In genomic region chr11:65095427-65095826, GRCh38 we compare ENCODE assay signal across 9 cellular contexts. TPM values are rescaled to one million over a fixed set of nuclear protein-coding genes. Genes with fewer than 3 reads are reported as not detected.
DNase-seq lines count a peak whose midpoint lies in the region; ATAC-seq, FAIRE-seq and TF ChIP-seq lines count a peak whose summit lies in the region.
"Had no signal": no experiment of that assay in that cellular context is flagged by ENCODE, and none has a peak within 500 bp of the region (broad histone marks: within the 10 kb centered on the region; RNA-seq: fewer than 3 reads in every experiment).

No MANE protein-coding gene starts in this region.

- H3K27me3 ChIP-seq in keratinocyte (ENCODE audit: control insufficient read depth, extremely low read depth, insufficient read depth, low read length) (no peaks in the 10 kb centered on the region), subcutaneous abdominal adipose tissue (ENCODE audit: control insufficient read depth in 5 of 5, insufficient read depth in 4 of 5, low read length in 5 of 5) (no peaks in the 10 kb centered on the region)

- H3K9me3 Mint-ChIP-seq in T-helper 1 cell treated with Interleukin-12 subunit alpha and Interleukin-12 subunit beta and Interleukin-4 antibody, amounts not matched to agents 30 μg/mL and 1 μg/mL, for 36 hours = no peaks in the 10 kb centered on the region
- H3K9me3 Mint-ChIP-seq in activated naive CD8-positive, alpha-beta T cell treated with anti-CD3 and anti-CD28 coated beads, Interleukin-2, amount 10 ng/mL, durations not matched to agents 7 days and 5 days = no peaks in the 10 kb centered on the region

- peak overlapping the region; percentile 8 for H3K27ac ChIP-seq in keratinocyte (ENCODE audit: control insufficient read depth, insufficient read depth, low read length)
- peak overlapping the region; percentile 80 for H3K27ac ChIP-seq in subcutaneous abdominal adipose tissue (ENCODE audit: low read depth, low read length)

- no peaks in the 10 kb centered on the region for H3K27me3 Mint-ChIP-seq in T-helper 1 cell treated with Interleukin-12 subunit alpha and Interleukin-12 subunit beta and Interleukin-4 antibody, amounts not matched to agents 30 μg/mL and 1 μg/mL, for 36 hours (ENCODE audit: low read depth)
- no peaks in the 10 kb centered on the region for H3K27me3 Mint-ChIP-seq in activated naive CD8-positive, alpha-beta T cell treated with anti-CD3 and anti-CD28 coated beads, Interleukin-2, amount 10 ng/mL, durations not matched to agents 7 days and 5 days

- DNase-seq in T-helper 1 cell (no peak), keratinocyte (ENCODE audit: low read depth, low spot score) (no peak), dedifferentiated amniotic fluid mesenchymal stem cell (ENCODE audit: extremely low spot score) (no peak)
- no peak for DNase-seq in activated naive CD8-positive, alpha-beta T cell treated with anti-CD3 and anti-CD28 coated beads, Interleukin-2, amount 10 ng/mL, durations not matched to agents 7 days and 5 days
- DNase-seq in effector CD8-positive, alpha-beta T cell (lab: John Stamatoyannopoulos, UW) = no peak

- H3K4me1 Mint-ChIP-seq in T-helper 1 cell treated with Interleukin-12 subunit alpha and Interleukin-12 subunit beta and Interleukin-4 antibody, amounts not matched to agents 30 μg/mL and 1 μg/mL, for 36 hours (ENCODE audit: low read depth) = peaks cover 6% of the 10 kb centered on the region
- peaks cover 10% of the 10 kb centered on the region for H3K4me1 Mint-ChIP-seq in activated naive CD8-positive, alpha-beta T cell treated with anti-CD3 and anti-CD28 coated beads, Interleukin-2, amount 10 ng/mL, durations not matched to agents 7 days and 5 days

- H3K4me2 ChIP-seq in keratinocyte (ENCODE audit: control insufficient read depth, extremely low read depth, insufficient read depth, low read depth, low read length) = peak overlapping the region; percentile 82

- H3K4me1 ChIP-seq in keratinocyte (ENCODE audit: control insufficient read depth, extremely low read depth, insufficient read depth, low read length) (peaks cover 10% of the 10 kb centered on the region), subcutaneous abdominal adipose tissue (ENCODE audit: control insufficient read depth in 5 of 5, insufficient read depth in 5 of 5, low read length in 5 of 5) (peaks cover 0 to 20% (median 13%) of the 10 kb centered on the region in 5 donors)

- H3K9me3 ChIP-seq in keratinocyte (ENCODE audit: control insufficient read depth, low read depth, low read length) (no peaks in the 10 kb centered on the region), subcutaneous abdominal adipose tissue (ENCODE audit: control insufficient read depth in 5 of 5, low read length in 5 of 5) (no peaks in the 10 kb centered on the region)

- H3K9me1 ChIP-seq in keratinocyte (ENCODE audit: control insufficient read depth, extremely low read depth, insufficient read depth, low read length) = no peaks in the 10 kb centered on the region

- H3K4me3 ChIP-seq in keratinocyte (ENCODE audit: control insufficient read depth in 2 of 3, extremely low read depth in 1 of 3, insufficient read depth in 2 of 3, low read depth in 1 of 3, low read length in 3 of 3) (peak overlapping the region in 2 of 3 experiments; percentile 69 to 88), subcutaneous abdominal adipose tissue (ENCODE audit: low read depth in 1 of 5, low read length in 5 of 5) (peak overlapping the region; percentile 66 to 81 (median 74))

- H4K20me1 ChIP-seq in keratinocyte (ENCODE audit: control insufficient read depth, extremely low read depth, insufficient read depth, low read length) = no peaks in the 10 kb centered on the region

- peaks cover 4% of the 10 kb centered on the region for H3K36me3 Mint-ChIP-seq in T-helper 1 cell treated with Interleukin-12 subunit alpha and Interleukin-12 subunit beta and Interleukin-4 antibody, amounts not matched to agents 30 μg/mL and 1 μg/mL, for 36 hours (ENCODE audit: low read depth)
- no peaks in the 10 kb centered on the region for H3K36me3 Mint-ChIP-seq in activated naive CD8-positive, alpha-beta T cell treated with anti-CD3 and anti-CD28 coated beads, Interleukin-2, amount 10 ng/mL, durations not matched to agents 7 days and 5 days

- no peak for TF ChIP-seq CTCF in keratinocyte (optimal IDR thresholded peaks at IDR 0.05 in 1 of 3, IDR thresholded peaks at IDR 0.05 in 1 of 3, conservative IDR thresholded peaks at IDR 0.05 in 1 of 3; ENCODE audit: extremely low read depth in 1 of 3, insufficient read depth in 2 of 3, low read length in 3 of 3)

- dilution Hi-C loops in keratinocyte (cut with MboI; ENCODE audit: extremely low pct_ligation_motif_present, low sequenced_read_pairs) = no loop called here

- peak overlapping the region; percentile 96 for H3K27ac Mint-ChIP-seq in T-helper 1 cell treated with Interleukin-12 subunit alpha and Interleukin-12 subunit beta and Interleukin-4 antibody, amounts not matched to agents 30 μg/mL and 1 μg/mL, for 36 hours
- H3K27ac Mint-ChIP-seq in activated naive CD8-positive, alpha-beta T cell treated with anti-CD3 and anti-CD28 coated beads, Interleukin-2, amount 10 ng/mL, durations not matched to agents 7 days and 5 days = peak overlapping the region; percentile 97

- no peak for FAIRE-seq in keratinocyte (lab: Jason Lieb, UNC)
- FAIRE-seq: A204.1 had no signal

- peaks cover 0 to 2% of the 10 kb centered on the region in 2 experiments for H3K36me3 ChIP-seq in keratinocyte (ENCODE audit: control insufficient read depth in 2 of 2, extremely low read depth in 1 of 2, insufficient read depth in 2 of 2, low read length in 2 of 2)
- H3K36me3 ChIP-seq in subcutaneous abdominal adipose tissue (ENCODE audit: control insufficient read depth in 5 of 5, insufficient read depth in 5 of 5, low read length in 5 of 5) = peaks cover 0 to 9% (median 3%) of the 10 kb centered on the region in 5 donors

- H3K79me2 ChIP-seq in keratinocyte (ENCODE audit: control insufficient read depth, insufficient read depth, low read length) = peaks cover 11% of the 10 kb centered on the region

- ATAC-seq in activated naive CD8-positive, alpha-beta T cell treated with anti-CD3 and anti-CD28 coated beads, Interleukin-2, amount 10 ng/mL, durations not matched to agents 7 days and 5 days (ENCODE audit: low read depth) = no peak
- no peak for ATAC-seq in HG02610 (IDR thresholded peaks at IDR 0.05; ENCODE audit: unreplicated experiment)

- peak overlapping the region; percentile 98 for H2AFZ ChIP-seq in keratinocyte (ENCODE audit: control insufficient read depth, low read length)

- POLR2A ChIA-PET in activated naive CD8-positive, alpha-beta T cell treated with anti-CD3 and anti-CD28 coated beads, Interleukin-2, amount 10 ng/mL, durations not matched to agents 7 days and 5 days (lab: Charles Lee) = interaction anchor here (1.0 to 3.0 kb wide), 10 partner anchors 9 to 81 kb away, joined by 3 to 35 read pairs (median 6); partner anchors contain the start of genes ARL2, CDCA5, FAU and MRPL49

- H3K4me3 Mint-ChIP-seq in T-helper 1 cell treated with Interleukin-12 subunit alpha and Interleukin-12 subunit beta and Interleukin-4 antibody, amounts not matched to agents 30 μg/mL and 1 μg/mL, for 36 hours = peak overlapping the region; percentile 92
- H3K4me3 Mint-ChIP-seq in activated naive CD8-positive, alpha-beta T cell treated with anti-CD3 and anti-CD28 coated beads, Interleukin-2, amount 10 ng/mL, durations not matched to agents 7 days and 5 days = peak overlapping the region; percentile 91

- H3K9ac ChIP-seq in keratinocyte (ENCODE audit: control insufficient read depth, extremely low read depth, insufficient read depth, low read length) = peak overlapping the region; percentile 82
- H3K9ac ChIP-seq in subcutaneous abdominal adipose tissue (ENCODE audit: low read length in 5 of 5) = peak overlapping the region in 1 of 5 donors; percentile 72

RNA-seq across cellular contexts. Expression of gene VPS51, which starts 0.6 kb away (rescaled TPM):
- 100 to 1,000 TPM; 130 to 138 TPM for total RNA-seq in activated naive CD8-positive, alpha-beta T cell treated with anti-CD3 and anti-CD28 coated beads, Interleukin-2, amount 10 ng/mL, durations not matched to agents 7 days and 5 days
- polyA plus RNA-seq in keratinocyte = 28.8 to 64.0 TPM (median 43.1 TPM) in 3 replicates
- 82.5 TPM for polyA plus RNA-seq in keratinocyte (2011; ENCODE audit: low read depth)
- polyA plus RNA-seq in keratinocyte (2011; cell fraction: cytosol; rRNA removed) = 21.1 and 42.2 TPM in 2 replicates
- polyA plus RNA-seq in keratinocyte (2011; cell fraction: nucleus; rRNA removed) = 40.6 and 52.9 TPM in 2 replicates
- polyA plus RNA-seq in keratinocyte (2012; ENCODE audit: low replicate concordance) = 47.2 and 51.2 TPM in 2 replicates
- polyA minus RNA-seq in keratinocyte = 67.3 to 153 TPM (median 85.3 TPM) in 3 replicates
- polyA minus RNA-seq in keratinocyte (2011; cell fraction: cytosol; rRNA and poly(A)+ RNA removed) = 171 TPM
- polyA minus RNA-seq in keratinocyte (2011; cell fraction: nucleus; rRNA and poly(A)+ RNA removed) = 47.1 and 49.4 TPM in 2 replicates

RNA-seq across cellular contexts. Expression of gene ZFPL1, which starts 11.4 kb away (rescaled TPM):
- 10 to 100 TPM; 37.3 to 41.2 TPM for total RNA-seq in activated naive CD8-positive, alpha-beta T cell treated with anti-CD3 and anti-CD28 coated beads, Interleukin-2, amount 10 ng/mL, durations not matched to agents 7 days and 5 days
- 15.0 to 28.3 TPM (median 18.6 TPM) in 3 replicates for polyA plus RNA-seq in keratinocyte
- polyA plus RNA-seq in keratinocyte (2011; ENCODE audit: low read depth) = 6.1 TPM
- 19.9 and 29.4 TPM in 2 replicates for polyA plus RNA-seq in keratinocyte (2011; cell fraction: cytosol; rRNA removed)
- 32.1 and 33.6 TPM in 2 replicates for polyA plus RNA-seq in keratinocyte (2011; cell fraction: nucleus; rRNA removed)
- polyA plus RNA-seq in keratinocyte (2012; ENCODE audit: low replicate concordance) = 24.2 and 33.9 TPM in 2 replicates
- 15.8 to 44.0 TPM (median 17.5 TPM) in 3 replicates for polyA minus RNA-seq in keratinocyte
- 21.1 TPM for polyA minus RNA-seq in keratinocyte (2011; cell fraction: cytosol; rRNA and poly(A)+ RNA removed)
- 13.0 and 13.7 TPM in 2 replicates for polyA minus RNA-seq in keratinocyte (2011; cell fraction: nucleus; rRNA and poly(A)+ RNA removed)

RNA-seq across cellular contexts. Expression of gene CDCA5, which starts 11.6 kb away (rescaled TPM):
- 10 to 100 TPM; 85.5 to 95.7 TPM for total RNA-seq in activated naive CD8-positive, alpha-beta T cell treated with anti-CD3 and anti-CD28 coated beads, Interleukin-2, amount 10 ng/mL, durations not matched to agents 7 days and 5 days
- polyA plus RNA-seq in keratinocyte = 1.9 to 10.4 TPM (median 8.0 TPM) in 3 replicates
- polyA plus RNA-seq in keratinocyte (2011; ENCODE audit: low read depth) = 0.54 TPM
- 3.1 and 4.1 TPM in 2 replicates for polyA plus RNA-seq in keratinocyte (2011; cell fraction: cytosol; rRNA removed)
- 3.0 and 3.1 TPM in 2 replicates for polyA plus RNA-seq in keratinocyte (2011; cell fraction: nucleus; rRNA removed)
- polyA plus RNA-seq in keratinocyte (2012; ENCODE audit: low replicate concordance) = 0.49 and 11.7 TPM in 2 replicates
- 2.3 to 7.5 TPM (median 6.4 TPM) in 3 replicates for polyA minus RNA-seq in keratinocyte
- polyA minus RNA-seq in keratinocyte (2011; cell fraction: cytosol; rRNA and poly(A)+ RNA removed) = 4.0 TPM
- polyA minus RNA-seq in keratinocyte (2011; cell fraction: nucleus; rRNA and poly(A)+ RNA removed) = 1.6 and 1.8 TPM in 2 replicates

RNA-seq across cellular contexts. Expression of gene TM7SF2, which starts 16.2 kb away (rescaled TPM):
- total RNA-seq in activated naive CD8-positive, alpha-beta T cell treated with anti-CD3 and anti-CD28 coated beads, Interleukin-2, amount 10 ng/mL, durations not matched to agents 7 days and 5 days = 10 to 100 TPM; 26.1 to 26.2 TPM
- polyA plus RNA-seq in keratinocyte = 9.7 to 12.6 TPM (median 10.7 TPM) in 3 replicates
- polyA plus RNA-seq in keratinocyte (2011; ENCODE audit: low read depth) = 52.1 TPM
- 8.3 and 10.2 TPM in 2 replicates for polyA plus RNA-seq in keratinocyte (2011; cell fraction: cytosol; rRNA removed)
- 14.3 and 15.5 TPM in 2 replicates for polyA plus RNA-seq in keratinocyte (2011; cell fraction: nucleus; rRNA removed)
- 11.1 and 76.6 TPM in 2 replicates for polyA plus RNA-seq in keratinocyte (2012; ENCODE audit: low replicate concordance)
- polyA minus RNA-seq in keratinocyte = 15.1 to 69.8 TPM (median 15.7 TPM) in 3 replicates
- polyA minus RNA-seq in keratinocyte (2011; cell fraction: cytosol; rRNA and poly(A)+ RNA removed) = 9.0 TPM
- polyA minus RNA-seq in keratinocyte (2011; cell fraction: nucleus; rRNA and poly(A)+ RNA removed) = 10.4 and 10.5 TPM in 2 replicates

RNA-seq across cellular contexts. Expression of gene ZNHIT2, which starts 22.1 kb away (rescaled TPM):
- total RNA-seq in activated naive CD8-positive, alpha-beta T cell treated with anti-CD3 and anti-CD28 coated beads, Interleukin-2, amount 10 ng/mL, durations not matched to agents 7 days and 5 days = 10 to 100 TPM; 11.1 to 11.9 TPM
- 2.6 to 6.6 TPM (median 3.4 TPM) in 3 replicates for polyA plus RNA-seq in keratinocyte
- polyA plus RNA-seq in keratinocyte (2011; ENCODE audit: low read depth) = 2.2 TPM
- 1.5 and 6.6 TPM in 2 replicates for polyA plus RNA-seq in keratinocyte (2011; cell fraction: cytosol; rRNA removed)
- polyA plus RNA-seq in keratinocyte (2011; cell fraction: nucleus; rRNA removed) = 2.3 and 4.0 TPM in 2 replicates
- 7.5 and 11.2 TPM in 2 replicates for polyA plus RNA-seq in keratinocyte (2012; ENCODE audit: low replicate concordance)
- polyA minus RNA-seq in keratinocyte = 1.2 to 1.6 TPM (median 1.4 TPM) in 3 replicates
- polyA minus RNA-seq in keratinocyte (2011; cell fraction: cytosol; rRNA and poly(A)+ RNA removed) = 22.6 TPM
- polyA minus RNA-seq in keratinocyte (2011; cell fraction: nucleus; rRNA and poly(A)+ RNA removed) = 2.9 and 4.1 TPM in 2 replicates
